Comparison of ENCODE assay signal across 9 cellular contexts in genomic region chr6:127971945-127972391, GRCh38.
DNase-seq lines count a peak whose midpoint lies in the region; ATAC-seq, FAIRE-seq and TF ChIP-seq lines count a peak whose summit lies in the region.
"Had no signal": no experiment of that assay in that cellular context is flagged by ENCODE, and none has a peak within 500 bp of the region (broad histone marks: within the 10 kb centered on the region; RNA-seq: fewer than 3 reads in every experiment).

No MANE protein-coding gene starts in this region.

- H3K27ac Mint-ChIP-seq in IgD-negative memory B cell (peak overlapping the region in 2 of 3 donors; percentile 71 to 81), immature natural killer cell (peak overlapping the region; percentile 32 to 86 (median 66))

- H3K36me3 Mint-ChIP-seq in IgD-negative memory B cell: peaks cover 1% of the 10 kb centered on the region
- H3K36me3 Mint-ChIP-seq in immature natural killer cell: no peaks in the 10 kb centered on the region

- no peak for TF ChIP-seq CTCF in D721Med (IDR thresholded peaks at IDR 0.05; ENCODE audit: insufficient read depth, missing control alignments)

- H3K27ac ChIP-seq in ACC112 (ENCODE audit: low read depth, low read length): peak overlapping the region; percentile 46
- H3K27ac ChIP-seq: HL-60 had no signal

- H3K79me2 ChIP-seq in ACC112 (ENCODE audit: control insufficient read depth, insufficient read depth, low read length, unreplicated experiment): no peaks in the 10 kb centered on the region

- H3K4me1 ChIP-seq in ACC112 (ENCODE audit: control insufficient read depth, insufficient read depth, low read length, unreplicated experiment): peaks cover 18% of the 10 kb centered on the region

- peaks cover 27% of the 10 kb centered on the region for H3K36me3 ChIP-seq in ACC112 (ENCODE audit: insufficient read depth, low read length)

- no peaks in the 10 kb centered on the region for H3K27me3 ChIP-seq in ACC112 (ENCODE audit: insufficient read depth, low read length)

- no peak for ATAC-seq in GM21447 (IDR thresholded peaks at IDR 0.05; ENCODE audit: unreplicated experiment)

- peak overlapping the region; percentile 32; the same call in 1 of the 2 replicates for H3K4me3 ChIP-seq in ACC112 (ENCODE audit: low read depth, low read length)

- H3K4me1 Mint-ChIP-seq in IgD-negative memory B cell: no peaks in the 10 kb centered on the region
- H3K4me1 Mint-ChIP-seq in immature natural killer cell: peaks cover 19 to 46% of the 10 kb centered on the region in 2 donors

- DNase-seq in activated T-cell treated with anti-CD3 and anti-CD28 coated beads for 48 hours (ENCODE audit: low read depth): peak; percentile 24
- DNase-seq in immature natural killer cell: peak; percentile 31 to 48 (median 38)
- no peak for DNase-seq in D721Med (ENCODE audit: insufficient read length, low spot score)
- DNase-seq in medulla oblongata (ENCODE audit: extremely low spot score): no peak
- DNase-seq in HuH-7.5 (ENCODE audit: low spot score): no peak

- H3K27me3 Mint-ChIP-seq in IgD-negative memory B cell: no peaks in the 10 kb centered on the region
- H3K27me3 Mint-ChIP-seq in immature natural killer cell (ENCODE audit: low read depth in 3 of 3): peaks cover 0 to 3% (median 0%) of the 10 kb centered on the region in 3 donors

- H2AFZ ChIP-seq in ACC112 (ENCODE audit: low read length, unreplicated experiment): no peak overlapping the region

- no peak for FAIRE-seq in D721Med (lab: Jason Lieb, UNC)

- peak overlapping the region in 2 of 4 donors; percentile 50 to 52 for H3K4me3 Mint-ChIP-seq in IgD-negative memory B cell
- H3K4me3 Mint-ChIP-seq in immature natural killer cell: peak overlapping the region; percentile 48 to 86 (median 71)

- H3K9me3 Mint-ChIP-seq in IgD-negative memory B cell (no peaks in the 10 kb centered on the region), immature natural killer cell (no peaks in the 10 kb centered on the region)

Comparison
In these comparisons a context has a peak if more than half of its experiments do, and no peak if none do; other contexts are left out.
1. DNase-seq: peak in activated T-cell treated with anti-CD3 and anti-CD28 coated beads for 48 hours (single experiment) and immature natural killer cell (3 of 3); none in D721Med (single experiment), medulla oblongata (single experiment) and HuH-7.5 (single experiment).